21 cellular contexts compared by ENCODE assay signal in the genomic region with DNA sequence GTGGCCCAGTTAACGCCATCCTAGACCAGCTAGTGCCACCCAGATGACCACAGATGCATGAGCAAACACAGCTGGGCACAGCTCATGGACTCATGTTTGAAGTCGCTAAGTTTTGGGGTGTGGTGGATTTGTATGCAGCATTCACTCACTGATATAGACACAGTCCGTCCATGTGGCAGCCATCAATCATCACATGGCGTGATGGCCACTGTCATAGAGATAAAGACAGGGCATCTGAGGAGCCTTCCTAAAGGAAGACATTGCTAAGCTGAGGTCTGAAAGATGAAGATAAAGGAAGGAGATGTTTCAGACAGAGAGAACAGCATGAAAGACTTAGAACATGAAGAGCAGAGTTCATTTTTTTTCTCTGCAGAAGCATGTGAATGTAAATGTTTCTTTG.
DNase-seq lines count a peak whose midpoint lies in the region; ATAC-seq, FAIRE-seq and TF ChIP-seq lines count a peak whose summit lies in the region.
"Had no signal": no experiment of that assay in that cellular context is flagged by ENCODE, and none has a peak within 500 bp of the region (broad histone marks: within the 10 kb centered on the region; RNA-seq: fewer than 3 reads in every experiment).

No MANE protein-coding gene starts in this region.

- ATAC-seq in HepG2 (no peak), right lobe of liver (no peak), HG03139 (IDR thresholded peaks at IDR 0.05; ENCODE audit: unreplicated experiment) (no peak)
- ATAC-seq: CD8-positive, alpha-beta T cell had no signal

- H2AFZ ChIP-seq in HepG2 (ENCODE audit: low read length): no peak overlapping the region
- H2AFZ ChIP-seq: GM23248 had no signal

- H3K4me2 ChIP-seq in HepG2 (ENCODE audit: low read depth, low read length): no peak overlapping the region
- H3K4me2 ChIP-seq: BLaER1 had no signal

- H3K4me3 ChIP-seq in HepG2 (replicated peaks in 1 of 3; ENCODE audit: insufficient read depth in 1 of 3, low read depth in 2 of 3, low read length in 3 of 3) (no peak overlapping the region), right lobe of liver (no peak overlapping the region)
- H3K4me3 ChIP-seq: BLaER1, GM23248 had no signal

- H3K79me2 ChIP-seq in HepG2 (ENCODE audit: insufficient read depth, low read length): no peaks in the 10 kb centered on the region

- H3K36me3 ChIP-seq in HepG2 (replicated peaks in 1 of 2; ENCODE audit: control insufficient read depth in 1 of 2, insufficient read depth in 2 of 2, low read length in 2 of 2) (no peaks in the 10 kb centered on the region), right lobe of liver (no peaks in the 10 kb centered on the region)
- H3K36me3 ChIP-seq: BLaER1 had no signal

- POLR2A ChIA-PET in HepG2 (lab: Yijun Ruan, JAX): no interaction called here

- TF ChIP-seq CTCF in HepG2 (CRISPR knock-in tag; IDR thresholded peaks at IDR 0.05) (no peak), right lobe of liver (IDR thresholded peaks at IDR 0.05) (no peak)

- in situ Hi-C loops in HepG2 (cut with HindIII; ENCODE audit: extremely low pct_ligation_motif_present, low pct_unique_long_range_greater_than_20kb): no loop called here

- FAIRE-seq in HepG2 (lab: Jason Lieb, UNC) (no peak), GM12891 (lab: Jason Lieb, UNC) (no peak)
- FAIRE-seq: GM12892, H1 had no signal

- H3K9me3 ChIP-seq in HepG2 (ENCODE audit: low read length) (no peaks in the 10 kb centered on the region), right lobe of liver (no peaks in the 10 kb centered on the region)
- H3K9me3 ChIP-seq: BLaER1, Caco-2 had no signal

- TF ChIP-seq EP300 in HepG2 (IDR thresholded peaks at IDR 0.05; ENCODE audit: low read depth in 2 of 2, low read length in 2 of 2): no peak
- no peak for TF ChIP-seq EP300 in HepG2 (CRISPR knock-in tag; IDR thresholded peaks at IDR 0.05; ENCODE audit: borderline replicate concordance)

- WGBS in HepG2 (ENCODE audit: low lambda C conversion rate): 45% methylated on average over 4 of the region's 4 CpGs
- WGBS in right lobe of liver (ENCODE audit: insufficient coverage, low coverage, low lambda C conversion rate, missing lambda C conversion rate): 86% methylated on average over 4 of the region's 4 CpGs

- intact Hi-C loops in HepG2 (cut with micrococcal nuclease; ENCODE audit: unreplicated experiment): loop anchor here (10.0 kb wide), 2 partner anchors 153 to 273 kb away; partner anchors contain the start of gene JAG1
- intact Hi-C loops in right lobe of liver (cut with DNase I): no loop called here

- CTCF ChIA-PET in HepG2 (lab: Yijun Ruan, JAX; ENCODE audit: low intra/inter-chr PET ratio, low total read pairs): no interaction called here

- DNase-seq in HepG2 (ENCODE audit: low spot score): no peak
- DNase-seq in right lobe of liver: no peak
- peak; percentile 5 for DNase-seq in LHCN-M2 (ENCODE audit: low read depth)
- peak; percentile 20 for DNase-seq in myocyte (ENCODE audit: low read depth)
- no peak for DNase-seq in GM12891 (ENCODE audit: insufficient read length, low spot score)
- DNase-seq in hypothalamus (lab: John Stamatoyannopoulos, UW): no peak
- DNase-seq: 8988T; Caco-2; CD4-positive, CD25-positive, alpha-beta regulatory T cell; CD8-positive, alpha-beta T cell; DMS79; EL; GDM1; GM23248; H7; HCEC 1CT had no signal

- no peak for TF ChIP-seq RAD21 in HepG2 (CRISPR knock-in tag; IDR thresholded peaks at IDR 0.05)

- no peak for TF ChIP-seq POLR2A in HepG2 (IDR thresholded peaks at IDR 0.05; ENCODE audit: insufficient read depth in 1 of 2, low read depth in 2 of 2, low read length in 2 of 2)
- TF ChIP-seq POLR2A in right lobe of liver (IDR thresholded peaks at IDR 0.05): no peak
- no peak for TF ChIP-seq POLR2A in GM12891 (IDR thresholded peaks at IDR 0.05; ENCODE audit: low read depth, low read length)

- H3K27me3 ChIP-seq in HepG2 (ENCODE audit: control insufficient read depth in 1 of 2, insufficient read depth in 2 of 2, low read length in 2 of 2) (peaks cover 0 to 6% of the 10 kb centered on the region in 2 experiments; a peak in 2 of 5 replicates), right lobe of liver (no peaks in the 10 kb centered on the region)
- H3K27me3 ChIP-seq: BLaER1 had no signal

- no peak overlapping the region for H3K9ac ChIP-seq in HepG2 (ENCODE audit: insufficient read depth, low read depth, low read length)
- H3K9ac ChIP-seq: BLaER1, GM23248 had no signal

- H3K27ac ChIP-seq in HepG2 (ENCODE audit: extremely low read length, insufficient read depth, low read length) (no peak overlapping the region), right lobe of liver (no peak overlapping the region)
- H3K27ac ChIP-seq: BLaER1, C4-2B, GM23248 had no signal

- no peaks in the 10 kb centered on the region for H4K20me1 ChIP-seq in HepG2 (ENCODE audit: insufficient read depth, low read length)
- H4K20me1 ChIP-seq: BLaER1 had no signal

- BruUV-seq in HepG2 (replicated peaks; lab: Mats Ljungman, UMichigan): no TSS peak

- no peaks in the 10 kb centered on the region for H3K4me1 ChIP-seq in HepG2 (ENCODE audit: insufficient read depth, low read length)
- no peaks in the 10 kb centered on the region for H3K4me1 ChIP-seq in right lobe of liver
- H3K4me1 ChIP-seq: BLaER1, Caco-2 had no signal

TF ChIP-seq in HepG2, 621 proteins besides CTCF, POLR2A, EP300 and RAD21:
- TF ChIP-seq, protein P1, sequence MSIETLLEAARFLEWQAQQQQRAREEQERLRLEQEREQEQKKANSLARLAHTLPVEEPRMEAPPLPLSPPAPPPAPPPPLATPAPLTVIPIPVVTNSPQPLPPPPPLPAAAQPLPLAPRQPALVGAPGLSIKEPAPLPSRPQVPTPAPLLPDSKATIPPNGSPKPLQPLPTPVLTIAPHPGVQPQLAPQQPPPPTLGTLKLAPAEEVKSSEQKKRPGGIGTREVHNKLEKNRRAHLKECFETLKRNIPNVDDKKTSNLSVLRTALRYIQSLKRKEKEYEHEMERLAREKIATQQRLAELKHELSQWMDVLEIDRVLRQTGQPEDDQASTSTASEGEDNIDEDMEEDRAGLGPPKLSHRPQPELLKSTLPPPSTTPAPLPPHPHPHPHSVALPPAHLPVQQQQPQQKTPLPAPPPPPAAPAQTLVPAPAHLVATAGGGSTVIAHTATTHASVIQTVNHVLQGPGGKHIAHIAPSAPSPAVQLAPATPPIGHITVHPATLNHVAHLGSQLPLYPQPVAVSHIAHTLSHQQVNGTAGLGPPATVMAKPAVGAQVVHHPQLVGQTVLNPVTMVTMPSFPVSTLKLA (IDR thresholded peaks at IDR 0.05): peak; percentile 90
- TF ChIP-seq IKZF1 (IDR thresholded peaks at IDR 0.05): no peak
TF ChIP-seq in HepG2: peak in this region for 1.

TF ChIP-seq in GM12891, 5 proteins besides CTCF, POLR2A, EP300 and RAD21:
- TF ChIP-seq POU2F2 (IDR thresholded peaks at IDR 0.05; ENCODE audit: low read depth, low read length): no peak
- no peak for TF ChIP-seq PAX5 (IDR thresholded peaks at IDR 0.05; ENCODE audit: insufficient read depth, low read length, severe bottlenecking)

Comparison
In these comparisons a context has a peak if more than half of its experiments do, and no peak if none do; other contexts are left out.
1. DNase-seq: peak in LHCN-M2 (single experiment) and myocyte (single experiment); none in HepG2 (single experiment), right lobe of liver (0 of 3), GM12891 (single experiment) and hypothalamus (0 of 51).